ENCODE assay signal across 25 cellular contexts in genomic region chr6:55678330-55679224, GRCh38.
DNase-seq lines count a peak whose midpoint lies in the region; ATAC-seq and TF ChIP-seq lines count a peak whose summit lies in the region.
"Had no signal": no experiment of that assay in that cellular context is flagged by ENCODE, and none has a peak within 500 bp of the region (broad histone marks: within the 10 kb centered on the region; RNA-seq: fewer than 3 reads in every experiment).

No MANE protein-coding gene starts in this region.

- no peaks in the 10 kb centered on the region for H3K36me3 ChIP-seq in endodermal cell (ENCODE audit: control insufficient read depth, insufficient read depth, low read length)
- no peaks in the 10 kb centered on the region for H3K36me3 ChIP-seq in mesodermal cell (ENCODE audit: control insufficient read depth, insufficient read depth, low read length)
- no peaks in the 10 kb centered on the region for H3K36me3 ChIP-seq in uterus
- H3K36me3 ChIP-seq: HAP-1, heart right ventricle, prostate gland, tibial artery had no signal

- H3K4me3 ChIP-seq in NB4 (ENCODE audit: low read depth, low read length) (no peak overlapping the region), endodermal cell (ENCODE audit: low read length) (no peak overlapping the region), mesodermal cell (ENCODE audit: extremely low read depth, insufficient read depth, low read length, poor library complexity, severe bottlenecking) (no peak overlapping the region), uterus (no peak overlapping the region)
- H3K4me3 ChIP-seq: HAP-1, heart right ventricle, prostate gland, tibial artery had no signal

- H3K36me3 Mint-ChIP-seq in endodermal cell (ENCODE audit: low read depth) = no peaks in the 10 kb centered on the region
- H3K36me3 Mint-ChIP-seq: natural killer cell treated with Interleukin-12 subunit alpha and Interleukin-12 subunit beta and Interleukin-15 and Interleukin-18, amount 100 ng/mL, for 72 hours had no signal

- no peak overlapping the region for H3K4me3 Mint-ChIP-seq in endodermal cell
- H3K4me3 Mint-ChIP-seq: activated naive CD8-positive, alpha-beta T cell treated with anti-CD3 and anti-CD28 coated beads, Interleukin-2, amount 50 U/mL, for 24 hours; natural killer cell treated with Interleukin-12 subunit alpha and Interleukin-12 subunit beta and Interleukin-15 and Interleukin-18, amount 100 ng/mL, for 72 hours; stimulated activated naive CD8-positive, alpha-beta T cell treated with anti-CD3 and anti-CD28 coated beads, Interleukin-15, Interleukin-2, amounts not matched to agents 100 ng/mL and 50 ng/mL, for 24 hours; T-helper 17 cell had no signal

- H3K27me3 ChIP-seq in endodermal cell (ENCODE audit: control insufficient read depth, insufficient read depth, low read length, poor library complexity, severe bottlenecking) (no peaks in the 10 kb centered on the region), uterus (no peaks in the 10 kb centered on the region)
- H3K27me3 ChIP-seq: heart right ventricle, tibial artery had no signal

- intact Hi-C loops in uterus (cut with DNase I; ENCODE audit: low total_unique reads) = no loop called here

- no peak overlapping the region for H3K9ac ChIP-seq in endodermal cell (ENCODE audit: extremely low read depth, low read length, poor library complexity, severe bottlenecking)

- DNase-seq in G401 (ENCODE audit: low spot score) (peak; percentile 6), NB4 (ENCODE audit: low read depth) (peak; percentile 8), endodermal cell (no peak), uterus (no peak), NCI-H526 (lab: John Stamatoyannopoulos, UW) (no peak)
- no peak for DNase-seq in activated naive CD4-positive, alpha-beta T cell treated with Interleukin-2 at 50 U/mL for 16 hours
- DNase-seq: activated CD4-positive, alpha-beta T cell treated with anti-CD3 and anti-CD28 coated beads, Interleukin-2, amount 50 U/mL, for 1 hour; activated CD8-positive, alpha-beta memory T cell treated with anti-CD3 and anti-CD28 coated beads, Interleukin-2, amount 50 U/mL, for 4 hours; activated naive CD8-positive, alpha-beta T cell treated with anti-CD3 and anti-CD28 coated beads, Interleukin-2, amount 50 U/mL, for 24 hours; cortex of kidney; DMS 273 treated with DMSO at 0.1 percent for 48 hours; heart right ventricle; islet precursor cell; Karpas-422; NCI-H1436; stimulated activated CD4-positive, alpha-beta T cell treated with anti-CD3 and anti-CD28 coated beads, Interleukin-4, amount 100 ng/mL, for 24 hours; T-helper 17 cell; tibial artery had no signal

- H3K9me3 ChIP-seq in endodermal cell (ENCODE audit: control insufficient read depth, low read length) (peaks cover 7% of the 10 kb centered on the region), mesodermal cell (ENCODE audit: control insufficient read depth, low read length) (no peaks in the 10 kb centered on the region), uterus (no peaks in the 10 kb centered on the region)
- H3K9me3 ChIP-seq: prostate gland, tibial artery had no signal

- no peaks in the 10 kb centered on the region for H3K4me1 ChIP-seq in endodermal cell (ENCODE audit: control insufficient read depth, insufficient read depth, low read length)
- H3K4me1 ChIP-seq in mesodermal cell (ENCODE audit: control insufficient read depth, insufficient read depth, low read length, poor library complexity, severe bottlenecking) = no peaks in the 10 kb centered on the region
- no peaks in the 10 kb centered on the region for H3K4me1 ChIP-seq in uterus
- H3K4me1 ChIP-seq: heart right ventricle, prostate gland, tibial artery had no signal

- no peaks in the 10 kb centered on the region for H3K27me3 Mint-ChIP-seq in endodermal cell (ENCODE audit: insufficient read depth)
- H3K27me3 Mint-ChIP-seq: activated naive CD8-positive, alpha-beta T cell treated with anti-CD3 and anti-CD28 coated beads, Interleukin-2, amount 50 U/mL, for 24 hours; natural killer cell treated with Interleukin-12 subunit alpha and Interleukin-12 subunit beta and Interleukin-15 and Interleukin-18, amount 100 ng/mL, for 72 hours; stimulated activated naive CD8-positive, alpha-beta T cell treated with anti-CD3 and anti-CD28 coated beads, Interleukin-15, Interleukin-2, amounts not matched to agents 100 ng/mL and 50 ng/mL, for 24 hours; T-helper 17 cell had no signal

- in situ Hi-C loops in G401 (cut with HindIII; ENCODE audit: low sequenced_read_pairs) = no loop called here

- no peak overlapping the region for H3K27ac Mint-ChIP-seq in endodermal cell
- H3K27ac Mint-ChIP-seq: activated naive CD8-positive, alpha-beta T cell treated with anti-CD3 and anti-CD28 coated beads, Interleukin-2, amount 50 U/mL, for 24 hours; natural killer cell treated with Interleukin-12 subunit alpha and Interleukin-12 subunit beta and Interleukin-15 and Interleukin-18, amount 100 ng/mL, for 72 hours; stimulated activated naive CD8-positive, alpha-beta T cell treated with anti-CD3 and anti-CD28 coated beads, Interleukin-15, Interleukin-2, amounts not matched to agents 100 ng/mL and 50 ng/mL, for 24 hours; T-helper 17 cell had no signal

- no peaks in the 10 kb centered on the region for H3K4me1 Mint-ChIP-seq in endodermal cell
- H3K4me1 Mint-ChIP-seq: activated naive CD8-positive, alpha-beta T cell treated with anti-CD3 and anti-CD28 coated beads, Interleukin-2, amount 50 U/mL, for 24 hours; T-helper 17 cell had no signal

- 74 to 88% methylated on average over 3 to 7 of the region's 8 CpGs for WGBS in endodermal cell (ENCODE audit: insufficient coverage in 1 of 2, insufficient read length in 1 of 2), 2 experiments
- 69 to 82% methylated on average over 3 to 4 of the region's 8 CpGs for WGBS in mesodermal cell (ENCODE audit: insufficient coverage in 2 of 2), 2 experiments

- TF ChIP-seq POLR2A in NB4 (IDR thresholded peaks at IDR 0.05; ENCODE audit: extremely low read depth, insufficient read length) = no peak
- TF ChIP-seq POLR2A in uterus (IDR thresholded peaks at IDR 0.05) = no peak

- no peak for TF ChIP-seq CTCF in NB4 (IDR thresholded peaks at IDR 0.05; ENCODE audit: low read depth, low read length)
- no peak for TF ChIP-seq CTCF in endodermal cell (conservative IDR thresholded peaks at IDR 0.05)
- no peak for TF ChIP-seq CTCF in uterus (IDR thresholded peaks at IDR 0.05)

- H3K27ac ChIP-seq in endodermal cell (ENCODE audit: low read depth, low read length) (peak overlapping the region; percentile 74), mesodermal cell (ENCODE audit: low read depth, low read length, severe bottlenecking) (peak overlapping the region; percentile 20), uterus (no peak overlapping the region)
- H3K27ac ChIP-seq: heart right ventricle, prostate gland, tibial artery, VCaP had no signal

- H3K9me3 Mint-ChIP-seq in endodermal cell = peaks cover 11% of the 10 kb centered on the region

- ATAC-seq in HG02642 (IDR thresholded peaks at IDR 0.05; ENCODE audit: poor library complexity, unreplicated experiment) = no peak
- ATAC-seq: activated naive CD8-positive, alpha-beta T cell treated with anti-CD3 and anti-CD28 coated beads, Interleukin-2, amount 50 U/mL, for 24 hours; natural killer cell treated with Interleukin-12 subunit alpha and Interleukin-12 subunit beta and Interleukin-15 and Interleukin-18, amount 100 ng/mL, for 72 hours; T-helper 17 cell had no signal

Comparison
In these comparisons a context has a peak if more than half of its experiments do, and no peak if none do; other contexts are left out.
1. DNase-seq: peak in G401 (single experiment) and NB4 (single experiment); none in endodermal cell (single experiment), activated naive CD4-positive, alpha-beta T cell treated with Interleukin-2 at 50 U/mL for 16 hours (single experiment), uterus (0 of 2) and NCI-H526 (0 of 2).
2. H3K27ac ChIP-seq: peak in endodermal cell (single experiment) and mesodermal cell (single experiment); none in uterus (0 of 2).